ENCODE assay signal across 29 cellular contexts in genomic region chr5:176583076-176583475, GRCh38. TPM values are rescaled to one million over a fixed set of nuclear protein-coding genes. Genes with fewer than 3 reads are reported as not detected.
"Had no signal": no experiment of that assay in that cellular context is flagged by ENCODE, and none has a peak within 500 bp of the region (broad histone marks: within the 10 kb centered on the region; RNA-seq: fewer than 3 reads in every experiment).

No MANE protein-coding gene starts in this region.

- DNase-seq: endodermal cell; erythroblast; gastrocnemius medialis; heart right ventricle; kidney; left cardiac atrium; left ventricle myocardium superior; naive thymus-derived CD4-positive, alpha-beta T cell; nucleus accumbens; ovary; spleen; stimulated activated CD4-positive, alpha-beta T cell treated with anti-CD3 and anti-CD28 coated beads, Interleukin-15, amount 100 ng/mL, for 24 hours; stimulated activated CD4-positive, alpha-beta T cell treated with anti-CD3 and anti-CD28 coated beads, Interleukin-1b, Interleukin-23, amount 100 ng/mL, for 48 hours; stimulated activated CD4-positive, alpha-beta T cell treated with anti-CD3 and anti-CD28 coated beads, Interleukin-4, amount 100 ng/mL, for 24 hours; tibial artery; upper lobe of right lung had no signal

- H3K36me3 ChIP-seq: cardiac muscle cell, gastrocnemius medialis, heart right ventricle, ovary, right atrium auricular region, spleen, tibial artery, upper lobe of right lung had no signal

- H3K4me1 Mint-ChIP-seq: endodermal cell; naive thymus-derived CD4-positive, alpha-beta T cell had no signal

- H3K4me3 Mint-ChIP-seq: dendritic cell treated with granulocyte-macrophage colony-stimulating factor and Interleukin-4, amounts not matched to agents 40 ng/mL and 50 ng/mL, for 4 days; endodermal cell; naive thymus-derived CD4-positive, alpha-beta T cell; stimulated activated memory B cell treated with anti-CD40 and anti-IgM and Interleukin-4, amounts not matched to agents 10 μg/mL and 1 μg/mL and 100 μg/mL, for 72 hours; stimulated activated naive CD8-positive, alpha-beta T cell treated with anti-CD3 and anti-CD28 coated beads, Interleukin-15, Interleukin-2, amounts not matched to agents 100 ng/mL and 50 ng/mL, for 24 hours had no signal

- H3K27ac Mint-ChIP-seq: dendritic cell treated with granulocyte-macrophage colony-stimulating factor and Interleukin-4, amounts not matched to agents 40 ng/mL and 50 ng/mL, for 4 days; endodermal cell; naive thymus-derived CD4-positive, alpha-beta T cell; stimulated activated memory B cell treated with anti-CD40 and anti-IgM and Interleukin-4, amounts not matched to agents 10 μg/mL and 1 μg/mL and 100 μg/mL, for 72 hours; stimulated activated naive CD8-positive, alpha-beta T cell treated with anti-CD3 and anti-CD28 coated beads, Interleukin-15, Interleukin-2, amounts not matched to agents 100 ng/mL and 50 ng/mL, for 24 hours had no signal

- H3K4me1 ChIP-seq: gastrocnemius medialis, heart right ventricle, right atrium auricular region, spleen, tibial artery, upper lobe of right lung had no signal

- H3K27ac ChIP-seq: cardiac muscle cell, gastrocnemius medialis, heart right ventricle, ovary, right atrium auricular region, spleen, tibial artery, upper lobe of right lung had no signal

- ATAC-seq: gastrocnemius medialis; heart right ventricle; left cardiac atrium; left ventricle myocardium superior; naive thymus-derived CD4-positive, alpha-beta T cell; stimulated activated memory B cell treated with anti-CD40 and anti-IgM and Interleukin-4, amounts not matched to agents 10 μg/mL and 1 μg/mL and 100 μg/mL, for 72 hours; upper lobe of right lung had no signal

- H3K27me3 ChIP-seq: cardiac muscle cell, gastrocnemius medialis, ovary, right atrium auricular region, spleen, upper lobe of right lung had no signal

- H3K27me3 Mint-ChIP-seq: dendritic cell treated with granulocyte-macrophage colony-stimulating factor and Interleukin-4, amounts not matched to agents 40 ng/mL and 50 ng/mL, for 4 days; naive thymus-derived CD4-positive, alpha-beta T cell; stimulated activated memory B cell treated with anti-CD40 and anti-IgM and Interleukin-4, amounts not matched to agents 10 μg/mL and 1 μg/mL and 100 μg/mL, for 72 hours; stimulated activated naive CD8-positive, alpha-beta T cell treated with anti-CD3 and anti-CD28 coated beads, Interleukin-15, Interleukin-2, amounts not matched to agents 100 ng/mL and 50 ng/mL, for 24 hours had no signal

- H3K36me3 Mint-ChIP-seq: stimulated activated memory B cell treated with anti-CD40 and anti-IgM and Interleukin-4, amounts not matched to agents 10 μg/mL and 1 μg/mL and 100 μg/mL, for 72 hours had no signal

- H3K4me3 ChIP-seq: cardiac muscle cell, gastrocnemius medialis, heart right ventricle, ovary, right atrium auricular region, spleen, tibial artery, upper lobe of right lung had no signal

RNA-seq across cellular contexts. Expression of gene GPRIN1, which starts 26.9 kb away (rescaled TPM):
- polyA plus RNA-seq: naive thymus-derived CD4-positive, alpha-beta T cell had no signal

RNA-seq across cellular contexts. Expression of gene CDHR2, which starts 33.9 kb away (rescaled TPM):
- total RNA-seq: endothelial cell of umbilical vein, fibroblast of villous mesenchyme, lung microvascular endothelial cell, skeletal muscle tissue had no signal
- polyA plus RNA-seq: endothelial cell of umbilical vein; naive thymus-derived CD4-positive, alpha-beta T cell had no signal

RNA-seq across cellular contexts. Expression of gene SNCB, which starts 47.3 kb away (rescaled TPM):
- total RNA-seq: endothelial cell of umbilical vein; fibroblast of villous mesenchyme; kidney; left ventricle myocardium superior; mesenteric fat pad; mononuclear cell; naive thymus-derived CD4-positive, alpha-beta T cell; ovary; posterior vena cava; skeletal muscle tissue; spleen; upper lobe of right lung had no signal
- polyA plus RNA-seq: heart right ventricle; naive thymus-derived CD4-positive, alpha-beta T cell had no signal

RNA-seq across cellular contexts. Expression of gene EIF4E1B, which starts 47.4 kb away (rescaled TPM):
- total RNA-seq: cardiac muscle cell; endothelial cell of umbilical vein; fibroblast of villous mesenchyme; gastrocnemius medialis; heart right ventricle; kidney; left cardiac atrium; left ventricle myocardium superior; lung microvascular endothelial cell; mesenteric fat pad; naive thymus-derived CD4-positive, alpha-beta T cell; ovary; posterior vena cava; right atrium auricular region; skeletal muscle tissue; spleen; temporal lobe; upper lobe of right lung had no signal
- polyA plus RNA-seq: cardiac muscle cell; endothelial cell of umbilical vein; heart right ventricle; naive thymus-derived CD4-positive, alpha-beta T cell; spleen had no signal
